In the genomic region with DNA sequence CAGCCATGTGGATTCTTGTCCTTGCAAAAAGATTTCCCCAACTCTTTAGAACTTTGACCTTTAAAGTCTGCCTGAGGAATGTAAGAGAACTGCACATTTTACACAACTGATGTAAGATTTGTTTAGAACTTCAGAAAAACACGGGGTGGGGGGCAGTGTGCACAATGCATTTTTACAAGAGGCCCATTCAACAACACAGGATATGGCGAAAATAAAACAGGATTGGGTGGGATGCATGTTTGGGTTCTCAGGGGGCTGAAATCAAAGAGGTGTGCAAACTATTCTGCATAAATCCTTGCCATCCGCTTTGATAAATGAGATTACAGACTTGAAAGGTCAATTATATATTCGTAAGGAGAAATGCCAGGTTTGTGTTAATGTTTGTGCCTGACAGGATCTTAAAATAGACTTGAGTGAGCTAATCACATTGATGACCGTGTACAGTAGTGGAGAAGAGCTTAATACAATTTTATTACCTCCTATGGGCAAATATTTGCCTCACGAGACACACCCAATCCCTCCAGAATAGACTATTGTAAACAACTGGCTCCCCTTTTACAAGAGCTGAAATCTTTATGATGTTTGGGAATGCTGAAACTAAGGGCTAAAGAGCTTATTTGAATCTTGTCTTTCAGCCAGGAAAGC, we compare ENCODE assay signal across 25 cellular contexts.
A peak's percentile ranks its signal among the peaks of the same experiment; 100 is the strongest.
DNase-seq lines count a peak whose midpoint lies in the region; ATAC-seq and TF ChIP-seq lines count a peak whose summit lies in the region.
"Had no signal": no experiment of that assay in that cellular context is flagged by ENCODE, and none has a peak within 500 bp of the region (broad histone marks: within the 10 kb centered on the region; RNA-seq: fewer than 3 reads in every experiment).

No MANE protein-coding gene starts in this region.

- BruUV-seq in PC-3 (replicated peaks; lab: Mats Ljungman, UMichigan) = no TSS peak

- H3K4me1 ChIP-seq in heart right ventricle (peaks cover 0 to 50% (median 24%) of the 10 kb centered on the region in 9 donors), right cardiac atrium (ENCODE audit: control insufficient read depth, insufficient read depth, low read length) (no peaks in the 10 kb centered on the region), PC-3 (ENCODE audit: insufficient read depth, low read length) (no peaks in the 10 kb centered on the region)
- H3K4me1 ChIP-seq: thyroid gland had no signal

- ATAC-seq in heart right ventricle = peak in 5 of 8 donors; percentile 34 to 77 (median 63)
- ATAC-seq in right cardiac atrium = no peak
- ATAC-seq in PC-3 = peak; percentile 70
- ATAC-seq in stimulated activated effector memory CD8-positive, alpha-beta T cell treated with anti-CD3 and anti-CD28 coated beads, Interleukin-12 subunit alpha, Interleukin-12 subunit beta, amount 100 ng/mL, for 72 hours = no peak
- no peak for ATAC-seq in activated T-helper 17 cell treated with anti-CD3 and anti-CD28 coated beads, Interleukin-2, amount 50 U/mL, for 72 hours (replicated peaks)
- ATAC-seq: stimulated activated naive CD8-positive, alpha-beta T cell treated with anti-CD3 and anti-CD28 coated beads, Interleukin-15, amount 100 ng/mL, for 72 hours had no signal

- no peaks in the 10 kb centered on the region for H3K27me3 Mint-ChIP-seq in activated T-helper 17 cell treated with anti-CD3 and anti-CD28 coated beads, Interleukin-2, amount 50 U/mL, for 72 hours
- H3K27me3 Mint-ChIP-seq: activated CD4-positive, alpha-beta memory T cell treated with anti-CD3 and anti-CD28 coated beads for 36 hours; activated naive CD4-positive, alpha-beta T cell treated with anti-CD3 and anti-CD28 coated beads, Interleukin-2, amount 50 U/mL, for 24 hours had no signal

- POLR2A ChIA-PET in PC-3 (lab: Charles Lee; ENCODE audit: unreplicated experiment) = no interaction called here

- H3F3A ChIP-seq in PC-3 (ENCODE audit: low read length, unreplicated experiment) = no peaks in the 10 kb centered on the region

- DNase-seq in heart right ventricle (no peak), right cardiac atrium (no peak), PC-3 (no peak), globus pallidus (ENCODE audit: low spot score) (peak; percentile 9), mesenteric fat pad (ENCODE audit: low spot score) (no peak), CD1c-positive myeloid dendritic cell (ENCODE audit: extremely low spot score) (no peak)
- no peak for DNase-seq in stimulated activated effector memory CD8-positive, alpha-beta T cell treated with anti-CD3 and anti-CD28 coated beads, Interleukin-12 subunit alpha, Interleukin-12 subunit beta, amount 100 ng/mL, for 72 hours (ENCODE audit: low spot score in 2 of 2)
- DNase-seq: activated CD4-positive, alpha-beta memory T cell treated with anti-CD3 and anti-CD28 coated beads for 36 hours; activated CD4-positive, CD25-positive, alpha-beta regulatory T cell treated with anti-CD3 and anti-CD28 coated beads, Interleukin-2, amount 50 U/mL, for 72 hours; activated CD8-positive, alpha-beta memory T cell treated with anti-CD3 and anti-CD28 coated beads, Interleukin-2, amount 50 U/mL, for 48 hours; amygdala; COR-L47; erythroblast; HCEC 1CT; mesenchymal stem cell; MM.1S; naive B cell; NCI-H1417 treated with DMSO at 0.1 percent for 48 hours; NCI-H2107; occipital lobe; stimulated activated naive CD8-positive, alpha-beta T cell treated with anti-CD3 and anti-CD28 coated beads, Interleukin-15, amount 100 ng/mL, for 72 hours; T-helper 1 cell; thyroid gland had no signal

- H3K4me3 Mint-ChIP-seq in stimulated activated effector memory CD8-positive, alpha-beta T cell treated with anti-CD3 and anti-CD28 coated beads, Interleukin-12 subunit alpha, Interleukin-12 subunit beta, amount 100 ng/mL, for 72 hours = no peak overlapping the region
- no peak overlapping the region for H3K4me3 Mint-ChIP-seq in activated T-helper 17 cell treated with anti-CD3 and anti-CD28 coated beads, Interleukin-2, amount 50 U/mL, for 72 hours
- H3K4me3 Mint-ChIP-seq: activated CD4-positive, alpha-beta memory T cell treated with anti-CD3 and anti-CD28 coated beads for 36 hours; activated naive CD4-positive, alpha-beta T cell treated with anti-CD3 and anti-CD28 coated beads, Interleukin-2, amount 50 U/mL, for 24 hours; naive B cell; stimulated activated naive CD8-positive, alpha-beta T cell treated with anti-CD3 and anti-CD28 coated beads, Interleukin-15, amount 100 ng/mL, for 72 hours had no signal

- H3K9ac ChIP-seq in PC-3 (ENCODE audit: low read length) = no peak overlapping the region

- intact Hi-C loops in heart right ventricle (cut with DNase I) = loop anchor here in 1 of 10 donors (10.0 kb wide), 1 partner anchor 222 kb away; no protein-coding TSS in a partner anchor
- intact Hi-C loops in right cardiac atrium (cut with DNase I) = no loop called here
- intact Hi-C loops in PC-3 (cut with micrococcal nuclease) = loop anchor here (10.0 kb wide), 1 partner anchor 288 kb away; no protein-coding TSS in a partner anchor

- H3K27ac Mint-ChIP-seq in stimulated activated effector memory CD8-positive, alpha-beta T cell treated with anti-CD3 and anti-CD28 coated beads, Interleukin-12 subunit alpha, Interleukin-12 subunit beta, amount 100 ng/mL, for 72 hours = no peak overlapping the region
- H3K27ac Mint-ChIP-seq in activated T-helper 17 cell treated with anti-CD3 and anti-CD28 coated beads, Interleukin-2, amount 50 U/mL, for 72 hours = no peak overlapping the region
- H3K27ac Mint-ChIP-seq: activated CD4-positive, alpha-beta memory T cell treated with anti-CD3 and anti-CD28 coated beads for 36 hours; activated naive CD4-positive, alpha-beta T cell treated with anti-CD3 and anti-CD28 coated beads, Interleukin-2, amount 50 U/mL, for 24 hours; naive B cell; stimulated activated naive CD8-positive, alpha-beta T cell treated with anti-CD3 and anti-CD28 coated beads, Interleukin-15, amount 100 ng/mL, for 72 hours had no signal

- H3K9me2 ChIP-seq in PC-3 (replicated peaks; ENCODE audit: low read length) = no peaks in the 10 kb centered on the region

- TF ChIP-seq CTCF in heart right ventricle (IDR thresholded peaks at IDR 0.05) (no peak), PC-3 (conservative IDR thresholded peaks at IDR 0.05; ENCODE audit: low read depth, low read length) (no peak)

- H3K9me3 ChIP-seq in heart right ventricle (no peaks in the 10 kb centered on the region), right cardiac atrium (ENCODE audit: control insufficient read depth, low read length) (no peaks in the 10 kb centered on the region), PC-3 (ENCODE audit: low read length) (no peaks in the 10 kb centered on the region)
- H3K9me3 ChIP-seq: thyroid gland had no signal

- no peaks in the 10 kb centered on the region for H3K9me3 Mint-ChIP-seq in stimulated activated effector memory CD8-positive, alpha-beta T cell treated with anti-CD3 and anti-CD28 coated beads, Interleukin-12 subunit alpha, Interleukin-12 subunit beta, amount 100 ng/mL, for 72 hours
- H3K9me3 Mint-ChIP-seq in activated T-helper 17 cell treated with anti-CD3 and anti-CD28 coated beads, Interleukin-2, amount 50 U/mL, for 72 hours = no peaks in the 10 kb centered on the region
- H3K9me3 Mint-ChIP-seq: activated CD4-positive, alpha-beta memory T cell treated with anti-CD3 and anti-CD28 coated beads for 36 hours; activated naive CD4-positive, alpha-beta T cell treated with anti-CD3 and anti-CD28 coated beads, Interleukin-2, amount 50 U/mL, for 24 hours; naive B cell; stimulated activated naive CD8-positive, alpha-beta T cell treated with anti-CD3 and anti-CD28 coated beads, Interleukin-15, amount 100 ng/mL, for 72 hours had no signal

- H3K36me3 ChIP-seq in heart right ventricle (no peaks in the 10 kb centered on the region), PC-3 (ENCODE audit: low read depth, low read length) (no peaks in the 10 kb centered on the region)
- H3K36me3 ChIP-seq: thyroid gland had no signal

- CTCF ChIA-PET in PC-3 (lab: Charles Lee) = no interaction called here

- H3K4me3 ChIP-seq in heart right ventricle = no peak overlapping the region
- no peak overlapping the region for H3K4me3 ChIP-seq in right cardiac atrium (ENCODE audit: low read length)
- no peak overlapping the region for H3K4me3 ChIP-seq in PC-3 (ENCODE audit: low read length)
- H3K4me3 ChIP-seq: thyroid gland had no signal

- no peaks in the 10 kb centered on the region for H4K20me1 ChIP-seq in PC-3 (ENCODE audit: low read length)

- H3K36me3 Mint-ChIP-seq in stimulated activated effector memory CD8-positive, alpha-beta T cell treated with anti-CD3 and anti-CD28 coated beads, Interleukin-12 subunit alpha, Interleukin-12 subunit beta, amount 100 ng/mL, for 72 hours = no peaks in the 10 kb centered on the region
- no peaks in the 10 kb centered on the region for H3K36me3 Mint-ChIP-seq in activated T-helper 17 cell treated with anti-CD3 and anti-CD28 coated beads, Interleukin-2, amount 50 U/mL, for 72 hours (ENCODE audit: low read depth)
- H3K36me3 Mint-ChIP-seq: activated CD4-positive, alpha-beta memory T cell treated with anti-CD3 and anti-CD28 coated beads for 36 hours; activated naive CD4-positive, alpha-beta T cell treated with anti-CD3 and anti-CD28 coated beads, Interleukin-2, amount 50 U/mL, for 24 hours; naive B cell had no signal

- 43 to 52% methylated on average over 6 of the region's 6 CpGs for WGBS in heart right ventricle, 2 donors
- 59% methylated on average over 6 of the region's 6 CpGs for WGBS in right cardiac atrium

- H3K79me2 ChIP-seq in PC-3 (ENCODE audit: low read length) = no peaks in the 10 kb centered on the region

- H3K4me1 Mint-ChIP-seq in stimulated activated effector memory CD8-positive, alpha-beta T cell treated with anti-CD3 and anti-CD28 coated beads, Interleukin-12 subunit alpha, Interleukin-12 subunit beta, amount 100 ng/mL, for 72 hours = no peaks in the 10 kb centered on the region
- H3K4me1 Mint-ChIP-seq in activated T-helper 17 cell treated with anti-CD3 and anti-CD28 coated beads, Interleukin-2, amount 50 U/mL, for 72 hours = peaks cover 16% of the 10 kb centered on the region
- H3K4me1 Mint-ChIP-seq: naive B cell had no signal

- H2AFZ ChIP-seq in PC-3 (ENCODE audit: low read length) = no peak overlapping the region

- peak overlapping the region in 1 of 10 donors; percentile 13 for H3K27ac ChIP-seq in heart right ventricle
- H3K27ac ChIP-seq in right cardiac atrium (ENCODE audit: low read length) = no peak overlapping the region
- no peak overlapping the region for H3K27ac ChIP-seq in PC-3 (ENCODE audit: low read length)
- H3K27ac ChIP-seq: thyroid gland had no signal

- no peak overlapping the region for H3K4me2 ChIP-seq in PC-3 (ENCODE audit: low read length)

- H3K27me3 ChIP-seq in heart right ventricle = no peaks in the 10 kb centered on the region
- no peaks in the 10 kb centered on the region for H3K27me3 ChIP-seq in right cardiac atrium (ENCODE audit: control insufficient read depth, insufficient read depth)
- no peaks in the 10 kb centered on the region for H3K27me3 ChIP-seq in PC-3 (ENCODE audit: low read length)
- H3K27me3 ChIP-seq: thyroid gland had no signal

Comparison
In these comparisons a context has a peak if more than half of its experiments do, and no peak if none do; other contexts are left out.
1. ATAC-seq: peak in heart right ventricle (5 of 8) and PC-3 (single experiment); none in right cardiac atrium (0 of 2), stimulated activated effector memory CD8-positive, alpha-beta T cell treated with anti-CD3 and anti-CD28 coated beads, Interleukin-12 subunit alpha, Interleukin-12 subunit beta, amount 100 ng/mL, for 72 hours (single experiment) and activated T-helper 17 cell treated with anti-CD3 and anti-CD28 coated beads, Interleukin-2, amount 50 U/mL, for 72 hours (single experiment).